ENCODE assay signal across 19 cellular contexts in the genomic region with DNA sequence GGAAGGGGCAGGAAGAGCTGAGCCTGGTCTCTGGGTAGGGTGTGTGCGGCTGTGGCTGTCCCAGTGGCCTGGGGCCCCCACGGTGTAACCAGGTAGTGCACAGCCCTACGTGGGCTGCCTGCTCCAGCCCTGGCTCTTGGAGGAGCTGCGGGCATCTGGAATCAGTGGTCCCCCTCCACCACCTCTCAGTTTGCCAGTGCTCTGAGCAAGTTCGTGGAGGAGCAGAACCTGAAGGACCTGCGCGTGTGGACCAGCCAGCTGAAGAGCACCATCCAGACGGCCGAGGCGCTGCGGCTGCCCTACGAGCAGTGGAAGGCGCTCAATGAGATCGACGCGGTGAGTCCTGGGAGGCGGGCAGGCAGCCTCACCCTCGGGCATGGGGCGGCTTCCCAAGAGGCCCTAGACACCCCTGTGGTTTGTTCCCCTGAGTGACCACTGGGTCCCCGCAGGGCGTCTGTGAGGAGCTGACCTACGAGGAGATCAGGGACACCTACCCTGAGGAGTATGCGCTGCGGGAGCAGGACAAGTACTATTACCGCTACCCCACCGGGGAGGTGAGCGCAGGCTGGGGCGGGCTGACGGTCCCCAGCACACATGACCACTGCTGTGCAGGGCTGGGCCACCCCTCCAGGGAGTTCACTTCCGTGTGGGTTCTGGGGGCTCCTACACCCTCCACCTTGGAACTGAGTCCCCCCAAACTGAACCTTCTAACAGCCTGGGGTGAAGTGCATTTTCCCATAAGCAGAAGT. TPM values are rescaled to one million over a fixed set of nuclear protein-coding genes. Genes with fewer than 3 reads are reported as not detected.
A peak's percentile ranks its signal among the peaks of the same experiment; 100 is the strongest.
DNase-seq lines count a peak whose midpoint lies in the region; ATAC-seq and TF ChIP-seq lines count a peak whose summit lies in the region.
"Had no signal": no experiment of that assay in that cellular context is flagged by ENCODE, and none has a peak within 500 bp of the region (broad histone marks: within the 10 kb centered on the region; RNA-seq: fewer than 3 reads in every experiment).

No MANE protein-coding gene starts in this region.

- H3K36me3 Mint-ChIP-seq in glutamatergic neuron (ENCODE audit: unreplicated experiment) = peaks cover 14% of the 10 kb centered on the region

- H3K27ac ChIP-seq in BLaER1 treated with 17β-estradiol and CSF1 and Interleukin-3, amounts not matched to agents 10 nM and 100 nM = peak overlapping the region in 5 of 11 experiments; percentile 18 to 56 (median 38); a peak in 5 of 22 replicates
- H3K27ac ChIP-seq in HCT116 (ENCODE audit: low read depth, low read length) (peak overlapping the region; percentile 62; the same call in 1 of the 2 replicates), gastrocnemius medialis (peak overlapping the region in 3 of 4 donors; percentile 14 to 48 (median 35)), right lobe of liver (no peak overlapping the region)
- H3K27ac ChIP-seq: esophagus squamous epithelium, KMS-11 had no signal

- peaks cover 44 to 72% (median 61%) of the 10 kb centered on the region in 10 experiments for H3K4me1 ChIP-seq in BLaER1 treated with 17β-estradiol and CSF1 and Interleukin-3, amounts not matched to agents 10 nM and 100 nM
- H3K4me1 ChIP-seq in HCT116 (ENCODE audit: control insufficient read depth in 1 of 2, insufficient read depth in 2 of 2, low read length in 2 of 2) (peaks cover 12 to 15% of the 10 kb centered on the region in 2 experiments; a peak in 3 of 4 replicates), gastrocnemius medialis (no peaks in the 10 kb centered on the region), right lobe of liver (no peaks in the 10 kb centered on the region)
- H3K4me1 ChIP-seq: stomach had no signal

- no peak for TF ChIP-seq RAD21 in HCT116 (IDR thresholded peaks at IDR 0.05; ENCODE audit: low read depth)

- ATAC-seq in HCT116 (no peak), gastrocnemius medialis (no peak), right lobe of liver (no peak)

- no peak for TF ChIP-seq CTCF in HCT116 (IDR thresholded peaks at IDR 0.05 in 2 of 3, conservative IDR thresholded peaks at IDR 0.05 in 1 of 3; ENCODE audit: borderline replicate concordance in 1 of 3, insufficient read depth in 1 of 3, low read depth in 2 of 3, low read length in 2 of 3)
- no peak for TF ChIP-seq CTCF in glutamatergic neuron (IDR thresholded peaks at IDR 0.05; ENCODE audit: partially characterized antibody, unreplicated experiment)
- no peak for TF ChIP-seq CTCF in gastrocnemius medialis (IDR thresholded peaks at IDR 0.05 in 4 of 5, conservative IDR thresholded peaks at IDR 0.05 in 1 of 5)
- TF ChIP-seq CTCF in right lobe of liver (IDR thresholded peaks at IDR 0.05) = no peak

- 60% methylated on average over 1 of the region's 30 CpGs for WGBS in right lobe of liver (ENCODE audit: insufficient coverage, low coverage, low lambda C conversion rate, missing lambda C conversion rate)

- H3K9me2 ChIP-seq in HCT116 (ENCODE audit: insufficient read depth) = no peaks in the 10 kb centered on the region

- BruUV-seq in HCT116 (replicated peaks; lab: Mats Ljungman, UMichigan) = no TSS peak

- H3K9me3 ChIP-seq in BLaER1 treated with 17β-estradiol and CSF1 and Interleukin-3, amounts not matched to agents 10 nM and 100 nM (replicated peaks in 1 of 11) = no peaks in the 10 kb centered on the region
- H3K9me3 ChIP-seq in HCT116 (ENCODE audit: control insufficient read depth in 1 of 2, insufficient read depth in 1 of 2, low read depth in 1 of 2, low read length in 2 of 2) (no peaks in the 10 kb centered on the region), gastrocnemius medialis (no peaks in the 10 kb centered on the region), right lobe of liver (no peaks in the 10 kb centered on the region)
- H3K9me3 ChIP-seq: esophagus squamous epithelium, stomach had no signal

- in situ Hi-C loops in gastrocnemius medialis (cut with MboI; ENCODE audit: low sequenced_read_pairs in 4 of 4) = no loop called here

- POLR2A ChIA-PET in HCT116 (lab: Charles Lee) = no interaction called here

- H3K9me3 Mint-ChIP-seq in glutamatergic neuron (ENCODE audit: unreplicated experiment) = peaks cover 9% of the 10 kb centered on the region
- H3K9me3 Mint-ChIP-seq: activated CD4-positive, alpha-beta memory T cell treated with anti-CD3 and anti-CD28 coated beads for 36 hours; neural crest cell had no signal

- H3K36me3 ChIP-seq in BLaER1 treated with 17β-estradiol and CSF1 and Interleukin-3, amounts not matched to agents 10 nM and 100 nM = peaks cover 71 to 100% (median 94%) of the 10 kb centered on the region in 11 experiments
- H3K36me3 ChIP-seq in HCT116 (ENCODE audit: control insufficient read depth in 1 of 2, insufficient read depth in 2 of 2, low read length in 2 of 2) (peaks cover 31 to 32% of the 10 kb centered on the region in 2 experiments; a peak in 3 of 4 replicates), gastrocnemius medialis (peaks cover 27 to 99% of the 10 kb centered on the region in 2 donors), right lobe of liver (peaks cover 6 to 72% (median 31%) of the 10 kb centered on the region in 4 donors)

- no peak for DNase-seq in HCT116 (ENCODE audit: low read depth, low spot score)
- no peak for DNase-seq in glutamatergic neuron
- DNase-seq in gastrocnemius medialis = no peak
- DNase-seq in D341Med (ENCODE audit: low spot score) = no peak
- no peak for DNase-seq in right lobe of liver
- no peak for DNase-seq in DMS53 (lab: John Stamatoyannopoulos, UW)
- DNase-seq: activated CD4-positive, alpha-beta memory T cell treated with anti-CD3 and anti-CD28 coated beads for 36 hours; DMS 273 treated with DMSO at 0.1 percent for 48 hours; esophagus squamous epithelium; head of caudate nucleus; NCI-H1092; NCI-H2029 treated with DMSO at 0.1 percent for 48 hours; NCI-H510A treated with DMSO at 0.1 percent for 48 hours; stomach; T-helper 1 cell had no signal

- RAD21 ChIA-PET in HCT116 (lab: Charles Lee; ENCODE audit: low non-redundant PET in 1 of 2, low total read pairs in 2 of 2, uncharacterized antibody in 2 of 2, unreplicated experiment in 2 of 2) = no interaction called here

- peak overlapping the region; percentile 5 to 94 (median 83); a peak in 21 of 22 replicates for H3K4me2 ChIP-seq in BLaER1 treated with 17β-estradiol and CSF1 and Interleukin-3, amounts not matched to agents 10 nM and 100 nM
- peak overlapping the region; percentile 39 for H3K4me2 ChIP-seq in HCT116 (ENCODE audit: low read length)
- H3K4me2 ChIP-seq: KMS-11 had no signal

- intact Hi-C loops in HCT116 (cut with micrococcal nuclease) = no loop called here
- intact Hi-C loops in gastrocnemius medialis (cut with DNase I; ENCODE audit: low total_unique reads) = no loop called here
- intact Hi-C loops in right lobe of liver (cut with DNase I) = no loop called here

- TF ChIP-seq POLR2A in HCT116 (IDR thresholded peaks at IDR 0.05; ENCODE audit: borderline replicate concordance, extremely low read depth, insufficient read depth, insufficient read length) (no peak), gastrocnemius medialis (IDR thresholded peaks at IDR 0.05) (no peak), right lobe of liver (IDR thresholded peaks at IDR 0.05) (no peak)

- peaks cover 52 to 100% (median 92%) of the 10 kb centered on the region in 11 experiments for H4K20me1 ChIP-seq in BLaER1 treated with 17β-estradiol and CSF1 and Interleukin-3, amounts not matched to agents 10 nM and 100 nM
- H4K20me1 ChIP-seq in HCT116 (ENCODE audit: insufficient read depth) = no peaks in the 10 kb centered on the region

- no peaks in the 10 kb centered on the region for H3K79me2 ChIP-seq in HCT116 (ENCODE audit: insufficient read depth, low read length)

- peak overlapping the region in 6 of 11 experiments; percentile 11 to 54 (median 43); a peak in 10 of 22 replicates for H3K9ac ChIP-seq in BLaER1 treated with 17β-estradiol and CSF1 and Interleukin-3, amounts not matched to agents 10 nM and 100 nM
- no peak overlapping the region for H3K9ac ChIP-seq in HCT116 (ENCODE audit: low read length)
- H3K9ac ChIP-seq: KMS-11 had no signal

- H3K4me3 Mint-ChIP-seq in glutamatergic neuron (ENCODE audit: unreplicated experiment) = no peak overlapping the region
- H3K4me3 Mint-ChIP-seq: activated CD4-positive, alpha-beta memory T cell treated with anti-CD3 and anti-CD28 coated beads for 36 hours; B cell; neural crest cell had no signal

- peak overlapping the region in 1 of 10 experiments; percentile 14; a peak in 2 of 20 replicates for H3K4me3 ChIP-seq in BLaER1 treated with 17β-estradiol and CSF1 and Interleukin-3, amounts not matched to agents 10 nM and 100 nM
- no peak overlapping the region for H3K4me3 ChIP-seq in HCT116 (replicated peaks in 1 of 2; ENCODE audit: low read depth in 1 of 2, low read length in 2 of 2)
- H3K4me3 ChIP-seq in gastrocnemius medialis = no peak overlapping the region
- no peak overlapping the region for H3K4me3 ChIP-seq in right lobe of liver
- H3K4me3 ChIP-seq: esophagus squamous epithelium, stomach had no signal

- peak overlapping the region; percentile 4 for H3K27ac Mint-ChIP-seq in glutamatergic neuron (ENCODE audit: unreplicated experiment)
- H3K27ac Mint-ChIP-seq: activated CD4-positive, alpha-beta memory T cell treated with anti-CD3 and anti-CD28 coated beads for 36 hours; B cell had no signal

- H2AFZ ChIP-seq in HCT116 (ENCODE audit: low read depth, low read length, poor library complexity, severe bottlenecking) = no peak overlapping the region

- H3K4me1 Mint-ChIP-seq in glutamatergic neuron (ENCODE audit: low read depth, unreplicated experiment) = peaks cover 2% of the 10 kb centered on the region
- H3K4me1 Mint-ChIP-seq: neural crest cell had no signal

- H3K27me3 ChIP-seq in BLaER1 treated with 17β-estradiol and CSF1 and Interleukin-3, amounts not matched to agents 10 nM and 100 nM = no peaks in the 10 kb centered on the region
- no peaks in the 10 kb centered on the region for H3K27me3 ChIP-seq in HCT116 (ENCODE audit: insufficient read depth, low read length)
- no peaks in the 10 kb centered on the region for H3K27me3 ChIP-seq in gastrocnemius medialis
- H3K27me3 ChIP-seq in right lobe of liver = no peaks in the 10 kb centered on the region
- H3K27me3 ChIP-seq: esophagus squamous epithelium, stomach had no signal

- CTCF ChIA-PET in HCT116 (lab: Charles Lee) = no interaction called here

- H3K27me3 Mint-ChIP-seq in glutamatergic neuron (ENCODE audit: unreplicated experiment) = peaks cover 7% of the 10 kb centered on the region
- H3K27me3 Mint-ChIP-seq: activated CD4-positive, alpha-beta memory T cell treated with anti-CD3 and anti-CD28 coated beads for 36 hours; B cell had no signal

TF ChIP-seq in HCT116, 20 proteins besides CTCF, POLR2A, EP300 and RAD21 (continues in another document):
- TF ChIP-seq CBX3 (IDR thresholded peaks at IDR 0.05; ENCODE audit: low read depth) (no peak), POLR2AphosphoS5 (IDR thresholded peaks at IDR 0.05; ENCODE audit: low read depth, low read length) (no peak), FOSL1 (IDR thresholded peaks at IDR 0.05; ENCODE audit: low read depth) (no peak), SIN3A (IDR thresholded peaks at IDR 0.05; ENCODE audit: low read depth) (no peak), EZH2 (IDR thresholded peaks at IDR 0.05) (no peak), ZNF274 (IDR thresholded peaks at IDR 0.05; ENCODE audit: low read depth, low read length) (no peak)

RNA-seq across cellular contexts. Expression of a gene that starts 18.6 kb away (rescaled TPM):
- total RNA-seq in HCT116 (2021; ENCODE audit: unreplicated experiment) (50.8 TPM), glutamatergic neuron (ENCODE audit: unreplicated experiment) (137 TPM), gastrocnemius medialis (1,000 to 10,000 TPM in 1 of 4 donors, 100 to 1,000 TPM in 3; 218 to 1,159 (median 337) TPM), right lobe of liver (10 to 100 TPM in 4 of 6 experiments, 1 to 10 TPM in 2; 6.8 to 57.8 (median 20.8) TPM)
- 32.8 and 40.7 TPM in 2 replicates for polyA plus RNA-seq in HCT116 (2012)

Comparison
In these comparisons a context has a peak if more than half of its experiments do, and no peak if none do; other contexts are left out.
1. H3K27ac ChIP-seq: peak in HCT116 (single experiment) and gastrocnemius medialis (3 of 4); none in right lobe of liver (0 of 3).